1 cellular context compared by ENCODE assay signal in the genomic region with DNA sequence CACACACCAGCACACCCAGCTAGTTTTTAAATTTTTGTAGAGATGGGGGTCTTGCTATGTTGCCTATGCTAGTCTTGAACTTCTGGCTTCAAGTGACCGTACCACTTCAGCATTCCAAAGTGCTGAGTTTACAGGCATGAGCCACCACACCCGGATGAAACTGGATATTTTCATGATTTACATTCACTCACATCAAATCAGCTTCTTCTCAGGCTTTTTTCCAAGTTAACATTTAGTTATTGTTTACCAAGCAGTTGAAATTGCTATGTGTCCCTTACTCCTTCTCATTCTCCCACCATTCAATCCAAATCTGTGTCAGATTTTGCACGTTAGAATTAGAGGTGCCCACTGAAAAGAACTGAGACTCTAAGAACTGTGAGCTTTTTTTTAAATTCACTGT.
TF ChIP-seq lines count a peak whose summit lies in the region.

No MANE protein-coding gene starts in this region.

TF ChIP-seq in HEK293, 187 proteins besides CTCF, POLR2A, EP300 and RAD21 (continued from another document):
- TF ChIP-seq, protein P1, sequence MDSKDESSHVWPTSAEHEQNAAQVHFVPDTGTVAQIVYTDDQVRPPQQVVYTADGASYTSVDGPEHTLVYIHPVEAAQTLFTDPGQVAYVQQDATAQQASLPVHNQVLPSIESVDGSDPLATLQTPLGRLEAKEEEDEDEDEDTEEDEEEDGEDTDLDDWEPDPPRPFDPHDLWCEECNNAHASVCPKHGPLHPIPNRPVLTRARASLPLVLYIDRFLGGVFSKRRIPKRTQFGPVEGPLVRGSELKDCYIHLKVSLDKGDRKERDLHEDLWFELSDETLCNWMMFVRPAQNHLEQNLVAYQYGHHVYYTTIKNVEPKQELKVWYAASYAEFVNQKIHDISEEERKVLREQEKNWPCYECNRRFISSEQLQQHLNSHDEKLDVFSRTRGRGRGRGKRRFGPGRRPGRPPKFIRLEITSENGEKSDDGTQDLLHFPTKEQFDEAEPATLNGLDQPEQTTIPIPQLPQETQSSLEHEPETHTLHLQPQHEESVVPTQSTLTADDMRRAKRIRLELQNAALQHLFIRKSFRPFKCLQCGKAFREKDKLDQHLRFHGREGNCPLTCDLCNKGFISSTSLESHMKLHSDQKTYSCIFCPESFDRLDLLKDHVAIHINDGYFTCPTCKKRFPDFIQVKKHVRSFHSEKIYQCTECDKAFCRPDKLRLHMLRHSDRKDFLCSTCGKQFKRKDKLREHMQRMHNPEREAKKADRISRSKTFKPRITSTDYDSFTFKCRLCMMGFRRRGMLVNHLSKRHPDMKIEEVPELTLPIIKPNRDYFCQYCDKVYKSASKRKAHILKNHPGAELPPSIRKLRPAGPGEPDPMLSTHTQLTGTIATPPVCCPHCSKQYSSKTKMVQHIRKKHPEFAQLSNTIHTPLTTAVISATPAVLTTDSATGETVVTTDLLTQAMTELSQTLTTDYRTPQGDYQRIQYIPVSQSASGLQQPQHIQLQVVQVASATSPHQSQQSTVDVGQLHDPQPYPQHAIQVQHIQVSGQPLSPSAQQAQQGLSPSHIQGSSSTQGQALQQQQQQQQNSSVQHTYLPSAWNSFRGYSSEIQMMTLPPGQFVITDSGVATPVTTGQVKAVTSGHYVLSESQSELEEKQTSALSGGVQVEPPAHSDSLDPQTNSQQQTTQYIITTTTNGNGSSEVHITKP (tag by site-specific recombination; IDR thresholded peaks at IDR 0.05): peak; percentile 28; the same call in 1 of the 2 replicates
- no peak for TF ChIP-seq ZNF561 (tag by site-specific recombination; IDR thresholded peaks at IDR 0.05; ENCODE audit: borderline replicate concordance)
- TF ChIP-seq ZBTB7A (tag by site-specific recombination; IDR thresholded peaks at IDR 0.05; ENCODE audit: low read depth): 0 out of 2 replicates have a peak, but pooled peaks have one; percentile 38
- 0 out of 2 replicates have a peak, but pooled peaks have one; percentile 22 for TF ChIP-seq ZNF394 (tag by site-specific recombination; IDR thresholded peaks at IDR 0.05; ENCODE audit: borderline replicate concordance)
- TF ChIP-seq, protein P2, sequence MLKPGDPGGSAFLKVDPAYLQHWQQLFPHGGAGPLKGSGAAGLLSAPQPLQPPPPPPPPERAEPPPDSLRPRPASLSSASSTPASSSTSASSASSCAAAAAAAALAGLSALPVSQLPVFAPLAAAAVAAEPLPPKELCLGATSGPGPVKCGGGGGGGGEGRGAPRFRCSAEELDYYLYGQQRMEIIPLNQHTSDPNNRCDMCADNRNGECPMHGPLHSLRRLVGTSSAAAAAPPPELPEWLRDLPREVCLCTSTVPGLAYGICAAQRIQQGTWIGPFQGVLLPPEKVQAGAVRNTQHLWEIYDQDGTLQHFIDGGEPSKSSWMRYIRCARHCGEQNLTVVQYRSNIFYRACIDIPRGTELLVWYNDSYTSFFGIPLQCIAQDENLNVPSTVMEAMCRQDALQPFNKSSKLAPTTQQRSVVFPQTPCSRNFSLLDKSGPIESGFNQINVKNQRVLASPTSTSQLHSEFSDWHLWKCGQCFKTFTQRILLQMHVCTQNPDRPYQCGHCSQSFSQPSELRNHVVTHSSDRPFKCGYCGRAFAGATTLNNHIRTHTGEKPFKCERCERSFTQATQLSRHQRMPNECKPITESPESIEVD (tag by site-specific recombination; IDR thresholded peaks at IDR 0.05): 0 out of 2 replicates have a peak, but pooled peaks have one; percentile 19
- TF ChIP-seq ZNF10 (tag by site-specific recombination; IDR thresholded peaks at IDR 0.05): no peak
- TF ChIP-seq SCRT1 (tag by site-specific recombination; IDR thresholded peaks at IDR 0.05; ENCODE audit: borderline replicate concordance): no peak
- no peak for TF ChIP-seq MYNN (tag by site-specific recombination; IDR thresholded peaks at IDR 0.05; ENCODE audit: borderline replicate concordance)
- TF ChIP-seq, protein P3, sequence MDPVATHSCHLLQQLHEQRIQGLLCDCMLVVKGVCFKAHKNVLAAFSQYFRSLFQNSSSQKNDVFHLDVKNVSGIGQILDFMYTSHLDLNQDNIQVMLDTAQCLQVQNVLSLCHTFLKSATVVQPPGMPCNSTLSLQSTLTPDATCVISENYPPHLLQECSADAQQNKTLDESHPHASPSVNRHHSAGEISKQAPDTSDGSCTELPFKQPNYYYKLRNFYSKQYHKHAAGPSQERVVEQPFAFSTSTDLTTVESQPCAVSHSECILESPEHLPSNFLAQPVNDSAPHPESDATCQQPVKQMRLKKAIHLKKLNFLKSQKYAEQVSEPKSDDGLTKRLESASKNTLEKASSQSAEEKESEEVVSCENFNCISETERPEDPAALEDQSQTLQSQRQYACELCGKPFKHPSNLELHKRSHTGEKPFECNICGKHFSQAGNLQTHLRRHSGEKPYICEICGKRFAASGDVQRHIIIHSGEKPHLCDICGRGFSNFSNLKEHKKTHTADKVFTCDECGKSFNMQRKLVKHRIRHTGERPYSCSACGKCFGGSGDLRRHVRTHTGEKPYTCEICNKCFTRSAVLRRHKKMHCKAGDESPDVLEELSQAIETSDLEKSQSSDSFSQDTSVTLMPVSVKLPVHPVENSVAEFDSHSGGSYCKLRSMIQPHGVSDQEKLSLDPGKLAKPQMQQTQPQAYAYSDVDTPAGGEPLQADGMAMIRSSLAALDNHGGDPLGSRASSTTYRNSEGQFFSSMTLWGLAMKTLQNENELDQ (tag by site-specific recombination; IDR thresholded peaks at IDR 0.05; ENCODE audit: low read depth): no peak
- TF ChIP-seq ZNF747 (tag by site-specific recombination; IDR thresholded peaks at IDR 0.05): no peak
- TF ChIP-seq ZIC2 (tag by site-specific recombination; IDR thresholded peaks at IDR 0.05): no peak
- TF ChIP-seq ZNF701 (tag by site-specific recombination; IDR thresholded peaks at IDR 0.05): no peak
- no peak for TF ChIP-seq YY1 (tag by site-specific recombination; IDR thresholded peaks at IDR 0.05)
- TF ChIP-seq ZNF311 (tag by site-specific recombination; IDR thresholded peaks at IDR 0.05; ENCODE audit: borderline replicate concordance): no peak
- no peak for TF ChIP-seq ZNF211 (tag by site-specific recombination; IDR thresholded peaks at IDR 0.05; ENCODE audit: low read depth)
- no peak for TF ChIP-seq KLF16 (tag by site-specific recombination; IDR thresholded peaks at IDR 0.05)
- no peak for TF ChIP-seq ZNF184 (tag by site-specific recombination; IDR thresholded peaks at IDR 0.05)
- no peak for TF ChIP-seq SETDB1 (IDR thresholded peaks at IDR 0.05; ENCODE audit: insufficient read length, low read length)
- no peak for TF ChIP-seq ZNF248 (tag by site-specific recombination; IDR thresholded peaks at IDR 0.05)
- TF ChIP-seq ZNF292 (tag by site-specific recombination; IDR thresholded peaks at IDR 0.05; ENCODE audit: borderline replicate concordance, low read depth): no peak
- TF ChIP-seq ZNF221 (tag by site-specific recombination; IDR thresholded peaks at IDR 0.05; ENCODE audit: borderline replicate concordance): no peak
- TF ChIP-seq ZNF302 (tag by site-specific recombination; IDR thresholded peaks at IDR 0.05; ENCODE audit: low read depth): no peak
- TF ChIP-seq ZNF544 (tag by site-specific recombination; IDR thresholded peaks at IDR 0.05): no peak
